Comparison of ENCODE assay signal across 21 cellular contexts in genomic region chr5:160173-160510, GRCh38. TPM values are rescaled to one million over a fixed set of nuclear protein-coding genes. Genes with fewer than 3 reads are reported as not detected.
DNase-seq lines count a peak whose midpoint lies in the region; ATAC-seq, FAIRE-seq and TF ChIP-seq lines count a peak whose summit lies in the region.
"Had no signal": no experiment of that assay in that cellular context is flagged by ENCODE, and none has a peak within 500 bp of the region (broad histone marks: within the 10 kb centered on the region; RNA-seq: fewer than 3 reads in every experiment).

No MANE protein-coding gene starts in this region.

- H3K9me3 Mint-ChIP-seq in endodermal cell: peaks cover 12% of the 10 kb centered on the region
- H3K9me3 Mint-ChIP-seq in mesothelial cell of epicardium: no peaks in the 10 kb centered on the region
- H3K9me3 Mint-ChIP-seq: activated T-helper 17 cell treated with anti-CD3 and anti-CD28 coated beads, Interleukin-2, amount 50 U/mL, for 72 hours; dendritic cell treated with granulocyte-macrophage colony-stimulating factor and Interleukin-4, amounts not matched to agents 40 ng/mL and 50 ng/mL, for 4 days; T-cell had no signal

- DNase-seq in EH (ENCODE audit: low read depth) (peak; percentile 68), PC-3 (no peak), endodermal cell (peak; percentile 28), skeletal muscle cell (ENCODE audit: low read depth) (peak; percentile 51), mesothelial cell of epicardium (ENCODE audit: low spot score in 2 of 2, unreplicated experiment in 2 of 2) (no peak), urothelium cell line (ENCODE audit: low spot score) (no peak)
- DNase-seq: activated CD8-positive, alpha-beta memory T cell treated with anti-CD3 and anti-CD28 coated beads for 24 hours; amygdala; NCI-H146; NCI-H226; T-cell; WERI-Rb-1 had no signal

- H3K36me3 ChIP-seq in PC-3 (ENCODE audit: low read depth, low read length) (no peaks in the 10 kb centered on the region), endodermal cell (ENCODE audit: control insufficient read depth, insufficient read depth, low read length) (no peaks in the 10 kb centered on the region)
- H3K36me3 ChIP-seq: tibial nerve, WERI-Rb-1 had no signal

- no peak for TF ChIP-seq CTCF in PC-3 (conservative IDR thresholded peaks at IDR 0.05; ENCODE audit: low read depth, low read length)
- TF ChIP-seq CTCF in endodermal cell (conservative IDR thresholded peaks at IDR 0.05): no peak
- no peak for TF ChIP-seq CTCF in mesothelial cell of epicardium (IDR thresholded peaks at IDR 0.05; ENCODE audit: unreplicated experiment)

- H2AFZ ChIP-seq in PC-3 (ENCODE audit: low read length): no peak overlapping the region

- H3K27me3 Mint-ChIP-seq in endodermal cell (ENCODE audit: insufficient read depth) (no peaks in the 10 kb centered on the region), mesothelial cell of epicardium (ENCODE audit: low read depth) (no peaks in the 10 kb centered on the region)

- POLR2A ChIA-PET in PC-3 (lab: Charles Lee; ENCODE audit: unreplicated experiment): no interaction called here

- H3K4me3 ChIP-seq in PC-3 (ENCODE audit: low read length): no peak overlapping the region
- H3K4me3 ChIP-seq in endodermal cell (ENCODE audit: low read length): no peak overlapping the region
- H3K4me3 ChIP-seq in skeletal muscle cell (ENCODE audit: low read depth, low read length): no peak overlapping the region
- H3K4me3 ChIP-seq: tibial nerve had no signal

- intact Hi-C loops in PC-3 (cut with micrococcal nuclease): no loop called here

- H4K20me1 ChIP-seq in PC-3 (ENCODE audit: low read length): no peaks in the 10 kb centered on the region

- no peak for FAIRE-seq in urothelium cell line (lab: Jason Lieb, UNC)

- no peaks in the 10 kb centered on the region for H3K9me3 ChIP-seq in PC-3 (ENCODE audit: low read length)
- H3K9me3 ChIP-seq in endodermal cell (ENCODE audit: control insufficient read depth, low read length): no peaks in the 10 kb centered on the region
- H3K9me3 ChIP-seq: tibial nerve had no signal

- H3K9ac ChIP-seq in PC-3 (ENCODE audit: low read length): no peak overlapping the region; the same call in 1 of the 2 replicates
- no peak overlapping the region for H3K9ac ChIP-seq in endodermal cell (ENCODE audit: extremely low read depth, low read length, poor library complexity, severe bottlenecking)

- CTCF ChIA-PET in PC-3 (lab: Charles Lee): no interaction called here

- 90 to 93% methylated on average over 13 to 14 of the region's 14 CpGs for WGBS in endodermal cell (ENCODE audit: insufficient coverage in 1 of 2, insufficient read length in 1 of 2), 2 experiments

- H3K4me1 ChIP-seq in PC-3 (ENCODE audit: insufficient read depth, low read length) (peaks cover 15% of the 10 kb centered on the region), endodermal cell (ENCODE audit: control insufficient read depth, insufficient read depth, low read length) (no peaks in the 10 kb centered on the region)

- H3K4me1 Mint-ChIP-seq in endodermal cell: no peaks in the 10 kb centered on the region
- H3K4me1 Mint-ChIP-seq in mesothelial cell of epicardium: no peaks in the 10 kb centered on the region
- H3K4me1 Mint-ChIP-seq: activated T-helper 17 cell treated with anti-CD3 and anti-CD28 coated beads, Interleukin-2, amount 50 U/mL, for 72 hours; CD14-positive monocyte; T-cell had no signal

- H3K4me3 Mint-ChIP-seq in endodermal cell (no peak overlapping the region), mesothelial cell of epicardium (no peak overlapping the region)
- H3K4me3 Mint-ChIP-seq: activated T-helper 17 cell treated with anti-CD3 and anti-CD28 coated beads, Interleukin-2, amount 50 U/mL, for 72 hours; dendritic cell treated with granulocyte-macrophage colony-stimulating factor and Interleukin-4, amounts not matched to agents 40 ng/mL and 50 ng/mL, for 4 days; T-cell had no signal

- no peak overlapping the region for H3K27ac Mint-ChIP-seq in endodermal cell
- no peak overlapping the region for H3K27ac Mint-ChIP-seq in mesothelial cell of epicardium
- H3K27ac Mint-ChIP-seq: activated T-helper 17 cell treated with anti-CD3 and anti-CD28 coated beads, Interleukin-2, amount 50 U/mL, for 72 hours; CD14-positive monocyte; dendritic cell treated with granulocyte-macrophage colony-stimulating factor and Interleukin-4, amounts not matched to agents 40 ng/mL and 50 ng/mL, for 4 days; T-cell had no signal

- H3K36me3 Mint-ChIP-seq in endodermal cell (ENCODE audit: low read depth) (peaks cover 37% of the 10 kb centered on the region), mesothelial cell of epicardium (peaks cover 38% of the 10 kb centered on the region)
- H3K36me3 Mint-ChIP-seq: CD14-positive monocyte, T-cell had no signal

- H3F3A ChIP-seq in PC-3 (ENCODE audit: low read length, unreplicated experiment): peaks cover 3% of the 10 kb centered on the region

- H3K27ac ChIP-seq in PC-3 (ENCODE audit: low read length) (no peak overlapping the region), endodermal cell (ENCODE audit: low read depth, low read length) (no peak overlapping the region)
- H3K27ac ChIP-seq: tibial nerve, WERI-Rb-1 had no signal

- H3K9me2 ChIP-seq in PC-3 (replicated peaks; ENCODE audit: low read length): no peaks in the 10 kb centered on the region

- ATAC-seq in PC-3 (peak; percentile 68), HG03565 (IDR thresholded peaks at IDR 0.05; ENCODE audit: unreplicated experiment) (no peak), HG03135 (IDR thresholded peaks at IDR 0.05; ENCODE audit: unreplicated experiment) (no peak)
- ATAC-seq: activated T-helper 17 cell treated with anti-CD3 and anti-CD28 coated beads, Interleukin-2, amount 50 U/mL, for 72 hours; esophagus mucosa; T-cell had no signal

- no TSS peak for BruUV-seq in PC-3 (replicated peaks; lab: Mats Ljungman, UMichigan)

- no peaks in the 10 kb centered on the region for H3K27me3 ChIP-seq in PC-3 (ENCODE audit: low read length)
- no peaks in the 10 kb centered on the region for H3K27me3 ChIP-seq in endodermal cell (ENCODE audit: control insufficient read depth, insufficient read depth, low read length, poor library complexity, severe bottlenecking)
- H3K27me3 ChIP-seq: tibial nerve had no signal

- no peak overlapping the region for H3K4me2 ChIP-seq in PC-3 (ENCODE audit: low read length)

- H3K79me2 ChIP-seq in PC-3 (ENCODE audit: low read length): no peaks in the 10 kb centered on the region

RNA-seq across cellular contexts. Expression of gene LRRC14B, which starts 31.2 kb away (rescaled TPM):
- not detected in 2 replicates for total RNA-seq in PC-3 (2014; rRNA removed)
- not detected for total RNA-seq in endodermal cell
- not detected for polyA plus RNA-seq in endodermal cell (2013, experiment 1 of 2)
- polyA plus RNA-seq in endodermal cell (2013, experiment 2 of 2): not detected
- total RNA-seq in mesothelial cell of epicardium: 0.22 to 0.27 TPM in 2 of 3 replicates, not detected in the other
- total RNA-seq: activated T-helper 17 cell treated with anti-CD3 and anti-CD28 coated beads, Interleukin-2, amount 50 U/mL, for 72 hours; esophagus mucosa; mononuclear cell; omental fat pad; T-cell; tibial nerve had no signal
- polyA plus RNA-seq: CD14-positive monocyte had no signal

RNA-seq across cellular contexts. Expression of gene CCDC127, which starts 57.8 kb away (rescaled TPM):
- total RNA-seq in PC-3 (2014; rRNA removed) (4.1 and 5.4 TPM in 2 replicates), endodermal cell (1 to 10 TPM; 8.4 to 9.7 TPM), mesothelial cell of epicardium (9.3 to 10.2 TPM (median 9.7 TPM) in 3 replicates)
- 5.9 TPM for polyA plus RNA-seq in endodermal cell (2013, experiment 1 of 2)
- polyA plus RNA-seq in endodermal cell (2013, experiment 2 of 2): 5.8 TPM

RNA-seq across cellular contexts. Expression of gene SDHA, which starts 58.0 kb away (rescaled TPM):
- total RNA-seq in PC-3 (2014; rRNA removed) (163 and 181 TPM in 2 replicates), endodermal cell (10 to 100 TPM; 61.6 to 73.1 TPM), mesothelial cell of epicardium (83.4 to 86.3 TPM (median 85.9 TPM) in 3 replicates)
- polyA plus RNA-seq in endodermal cell (2013, experiment 1 of 2): 84.2 TPM
- 70.5 TPM for polyA plus RNA-seq in endodermal cell (2013, experiment 2 of 2)

Comparison
In these comparisons a context has a peak if more than half of its experiments do, and no peak if none do; other contexts are left out.
1. DNase-seq: peak in EH (single experiment), endodermal cell (single experiment) and skeletal muscle cell (single experiment); none in PC-3 (single experiment), mesothelial cell of epicardium (0 of 2) and urothelium cell line (single experiment).